In genomic region chr1:209412036-209412435, GRCh38 we compare ENCODE assay signal across 16 cellular contexts.
A peak's percentile ranks its signal among the peaks of the same experiment; 100 is the strongest.
DNase-seq lines count a peak whose midpoint lies in the region; ATAC-seq and TF ChIP-seq lines count a peak whose summit lies in the region.
"Had no signal": no experiment of that assay in that cellular context is flagged by ENCODE, and none has a peak within 500 bp of the region (broad histone marks: within the 10 kb centered on the region; RNA-seq: fewer than 3 reads in every experiment).

No MANE protein-coding gene starts in this region.

- H3K36me3 Mint-ChIP-seq in stimulated activated naive B cell treated with anti-CD40 and anti-IgM and Interleukin-4, amounts not matched to agents 10 μg/mL and 1 μg/mL and 100 μg/mL, for 72 hours, result no peaks in the 10 kb centered on the region

- DNase-seq in EH (ENCODE audit: low read depth) (peak; percentile 62), SJCRH30 (peak in 1 of 2 experiments; percentile 65), fibroblast of mammary gland (ENCODE audit: low read depth) (peak; percentile 45), SIG-M5 (lab: John Stamatoyannopoulos, UW) (no peak), DMS79 treated with DMSO at 0.1 percent for 48 hours (lab: John Stamatoyannopoulos, UW) (no peak)
- no peak for DNase-seq in stimulated activated naive B cell treated with anti-CD40 and anti-IgM and Interleukin-4, amounts not matched to agents 10 μg/mL and 1 μg/mL and 100 μg/mL, for 72 hours
- DNase-seq: activated naive CD8-positive, alpha-beta T cell treated with anti-CD3 and anti-CD28 coated beads, Interleukin-2, amount 50 U/mL, for 24 hours; GF-D8; NCI-H1092 treated with DMSO at 0.1 percent for 48 hours; NCI-H82 had no signal

- H3K27me3 ChIP-seq in SJCRH30, result no peaks in the 10 kb centered on the region
- H3K27me3 ChIP-seq in rectal smooth muscle tissue (ENCODE audit: control insufficient read depth, insufficient read depth, low read length), result no peaks in the 10 kb centered on the region

- peak overlapping the region; percentile 71 for H3K27ac ChIP-seq in SJCRH30
- peak overlapping the region; percentile 15 for H3K27ac ChIP-seq in rectal smooth muscle tissue (ENCODE audit: low read depth, low read length)
- H3K27ac ChIP-seq: SK-N-MC, VCaP had no signal

- TF ChIP-seq CTCF in fibroblast of mammary gland (conservative IDR thresholded peaks at IDR 0.05; ENCODE audit: control insufficient read depth, insufficient read depth, low read depth, low read length), result no peak

- H3K9me3 Mint-ChIP-seq in stimulated activated naive B cell treated with anti-CD40 and anti-IgM and Interleukin-4, amounts not matched to agents 10 μg/mL and 1 μg/mL and 100 μg/mL, for 72 hours, result peaks cover 0 to 6% of the 10 kb centered on the region in 2 donors
- H3K9me3 Mint-ChIP-seq: activated naive CD8-positive, alpha-beta T cell treated with anti-CD3 and anti-CD28 coated beads, Interleukin-2, amount 50 U/mL, for 24 hours had no signal

- no peaks in the 10 kb centered on the region for H3K9me3 ChIP-seq in SJCRH30 (replicated peaks)

- H3K4me1 ChIP-seq in SJCRH30, result peaks cover 56% of the 10 kb centered on the region
- peaks cover 2% of the 10 kb centered on the region for H3K4me1 ChIP-seq in rectal smooth muscle tissue (ENCODE audit: control insufficient read depth, insufficient read depth, low read length)

- H3K9ac ChIP-seq in rectal smooth muscle tissue (ENCODE audit: low read length), result no peak overlapping the region

- no peak for ATAC-seq in stimulated activated naive B cell treated with anti-CD40 and anti-IgM and Interleukin-4, amounts not matched to agents 10 μg/mL and 1 μg/mL and 100 μg/mL, for 72 hours (replicated peaks)
- ATAC-seq in GM21576 (IDR thresholded peaks at IDR 0.05; ENCODE audit: unreplicated experiment), result no peak
- ATAC-seq: activated naive CD8-positive, alpha-beta T cell treated with anti-CD3 and anti-CD28 coated beads, Interleukin-2, amount 50 U/mL, for 24 hours; HCT116 had no signal

- H3K4me3 Mint-ChIP-seq in stimulated activated naive B cell treated with anti-CD40 and anti-IgM and Interleukin-4, amounts not matched to agents 10 μg/mL and 1 μg/mL and 100 μg/mL, for 72 hours, result no peak overlapping the region
- H3K4me3 Mint-ChIP-seq: activated naive CD8-positive, alpha-beta T cell treated with anti-CD3 and anti-CD28 coated beads, Interleukin-2, amount 50 U/mL, for 24 hours had no signal

- H3K27me3 Mint-ChIP-seq in stimulated activated naive B cell treated with anti-CD40 and anti-IgM and Interleukin-4, amounts not matched to agents 10 μg/mL and 1 μg/mL and 100 μg/mL, for 72 hours, result peaks cover 13 to 25% of the 10 kb centered on the region in 2 donors

- H3K36me3 ChIP-seq in SJCRH30, result no peaks in the 10 kb centered on the region
- H3K36me3 ChIP-seq in rectal smooth muscle tissue (ENCODE audit: control insufficient read depth, insufficient read depth, low read length), result no peaks in the 10 kb centered on the region

- H3K4me3 ChIP-seq in SJCRH30 (no peak overlapping the region), fibroblast of mammary gland (ENCODE audit: control insufficient read depth, low read depth, low read length) (no peak overlapping the region), rectal smooth muscle tissue (ENCODE audit: low read length) (no peak overlapping the region)
- H3K4me3 ChIP-seq: lung, SK-N-MC had no signal

- H3K4me1 Mint-ChIP-seq in stimulated activated naive B cell treated with anti-CD40 and anti-IgM and Interleukin-4, amounts not matched to agents 10 μg/mL and 1 μg/mL and 100 μg/mL, for 72 hours, result no peaks in the 10 kb centered on the region
- H3K4me1 Mint-ChIP-seq: activated naive CD8-positive, alpha-beta T cell treated with anti-CD3 and anti-CD28 coated beads, Interleukin-2, amount 50 U/mL, for 24 hours had no signal

- no peak overlapping the region for H3K27ac Mint-ChIP-seq in stimulated activated naive B cell treated with anti-CD40 and anti-IgM and Interleukin-4, amounts not matched to agents 10 μg/mL and 1 μg/mL and 100 μg/mL, for 72 hours
- H3K27ac Mint-ChIP-seq: activated naive CD8-positive, alpha-beta T cell treated with anti-CD3 and anti-CD28 coated beads, Interleukin-2, amount 50 U/mL, for 24 hours had no signal

Comparison
In these comparisons a context has a peak if more than half of its experiments do, and no peak if none do; other contexts are left out.
1. DNase-seq: peak in EH (single experiment) and fibroblast of mammary gland (single experiment); none in stimulated activated naive B cell treated with anti-CD40 and anti-IgM and Interleukin-4, amounts not matched to agents 10 μg/mL and 1 μg/mL and 100 μg/mL, for 72 hours (single experiment), SIG-M5 (single experiment) and DMS79 treated with DMSO at 0.1 percent for 48 hours (single experiment).